In the genomic region with DNA sequence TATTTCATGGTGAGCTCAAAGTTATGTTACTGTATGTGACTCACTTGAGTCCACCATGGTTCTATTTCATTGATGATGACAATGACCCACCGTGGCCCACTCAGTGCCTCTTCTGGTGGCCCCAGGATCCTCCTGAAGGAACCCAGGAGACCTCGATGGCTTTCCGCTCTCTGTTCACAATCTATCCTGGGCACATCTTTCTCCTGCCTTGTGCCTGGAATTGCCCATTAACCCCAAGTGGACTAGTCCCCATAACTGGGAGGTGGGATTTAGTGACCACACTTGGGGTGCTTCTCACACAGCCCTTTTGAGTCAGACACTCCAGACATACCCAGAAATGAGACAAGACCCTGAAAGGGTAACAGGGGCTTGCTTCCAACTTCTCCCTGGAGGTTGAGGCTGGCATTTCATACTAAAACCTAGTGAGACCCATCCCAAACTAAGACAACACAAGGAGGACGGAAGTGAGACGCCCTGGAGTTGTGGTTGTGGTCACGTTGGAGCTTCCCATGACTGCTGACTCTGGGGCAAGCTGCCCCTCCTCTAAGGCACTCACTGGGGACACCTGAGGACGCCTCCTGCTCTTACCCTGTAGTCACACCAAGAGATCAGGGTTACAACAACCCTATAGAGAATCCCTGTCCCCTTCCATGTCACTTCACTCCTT, we compare ENCODE assay signal across 31 cellular contexts. TPM values are rescaled to one million over a fixed set of nuclear protein-coding genes. Genes with fewer than 3 reads are reported as not detected.
A peak's percentile ranks its signal among the peaks of the same experiment; 100 is the strongest.
DNase-seq lines count a peak whose midpoint lies in the region; ATAC-seq, FAIRE-seq and TF ChIP-seq lines count a peak whose summit lies in the region.
"Had no signal": no experiment of that assay in that cellular context is flagged by ENCODE, and none has a peak within 500 bp of the region (broad histone marks: within the 10 kb centered on the region; RNA-seq: fewer than 3 reads in every experiment).

No MANE protein-coding gene starts in this region.

- CTCF ChIA-PET in K562 (lab: Yijun Ruan, JAX; ENCODE audit: low intra/inter-chr PET ratio): no interaction called here

- ATAC-seq in K562: peak; percentile 5
- ATAC-seq in HG02973 (IDR thresholded peaks at IDR 0.05; ENCODE audit: unreplicated experiment): no peak
- no peak for ATAC-seq in HG03439 (IDR thresholded peaks at IDR 0.05; ENCODE audit: unreplicated experiment)
- ATAC-seq: A549, PC-3 had no signal

- no peak for TF ChIP-seq POLR2A in K562 (conservative IDR thresholded peaks at IDR 0.05)

- H2AFZ ChIP-seq in K562 (ENCODE audit: low read depth, low read length) (no peak overlapping the region), osteoblast (ENCODE audit: low read length) (no peak overlapping the region)

- no peak for FAIRE-seq in K562 (lab: Jason Lieb, UNC)
- FAIRE-seq: A549, GM12891 had no signal

- H3K4me3 ChIP-seq in BLaER1 (no peak overlapping the region), K562 (no peak overlapping the region), osteoblast (ENCODE audit: insufficient read depth, low read length) (no peak overlapping the region)
- H3K4me3 ChIP-seq: A549 had no signal

- no TSS peak for BruUV-seq in K562 (replicated peaks; lab: Mats Ljungman, UMichigan)

- H3K4me2 ChIP-seq in BLaER1 (peak overlapping the region; percentile 84), K562 (ENCODE audit: insufficient read depth, low read length) (no peak overlapping the region), osteoblast (ENCODE audit: insufficient read depth, low read length) (no peak overlapping the region)
- H3K4me2 ChIP-seq: A549, KMS-11 had no signal

- H3K79me2 ChIP-seq in K562 (ENCODE audit: control insufficient read depth, insufficient read depth, low read length) (no peaks in the 10 kb centered on the region), osteoblast (ENCODE audit: insufficient read depth, low read length) (no peaks in the 10 kb centered on the region)

- POLR2A ChIA-PET in K562 (lab: Yijun Ruan, JAX): interaction anchor here (0.6 to 1.6 kb wide), 11 partner anchors 8 to 445 kb away, joined by 3 to 5 read pairs (median 3); no protein-coding TSS in a partner anchor

- H3K9ac ChIP-seq in BLaER1 (no peak overlapping the region; the same call in 1 of the 2 replicates), K562 (ENCODE audit: insufficient read depth in 1 of 2, low read depth in 2 of 2, low read length in 2 of 2) (no peak overlapping the region)
- H3K9ac ChIP-seq: KMS-11 had no signal

- H3K27ac ChIP-seq in BLaER1: peak overlapping the region; percentile 16
- H3K27ac ChIP-seq in K562 (ENCODE audit: extremely low read depth, low read depth, low read length): no peak overlapping the region
- no peak overlapping the region for H3K27ac ChIP-seq in osteoblast (ENCODE audit: low read depth, low read length)
- H3K27ac ChIP-seq: A549, HL-60, KMS-11 had no signal

- no peak for TF ChIP-seq CTCF in K562 (IDR thresholded peaks at IDR 0.05 in 2 of 3, conservative IDR thresholded peaks at IDR 0.05 in 1 of 3; ENCODE audit: insufficient read depth in 2 of 3, low read depth in 1 of 3, low read length in 3 of 3)
- no peak for TF ChIP-seq CTCF in osteoblast (IDR thresholded peaks at IDR 0.05; ENCODE audit: extremely low read depth, low read depth, low read length)

- H3K4me1 ChIP-seq in BLaER1 (peaks cover 84% of the 10 kb centered on the region), K562 (replicated peaks in 1 of 2; ENCODE audit: control insufficient read depth in 2 of 2, insufficient read depth in 2 of 2, low read length in 2 of 2) (no peaks in the 10 kb centered on the region), osteoblast (ENCODE audit: insufficient read depth, low read length) (no peaks in the 10 kb centered on the region)
- H3K4me1 ChIP-seq: A549, BE2C had no signal

- peaks cover 23 to 47% (median 38%) of the 10 kb centered on the region in 3 donors for H3K4me1 Mint-ChIP-seq in IgD-negative memory B cell

- H3K36me3 ChIP-seq in BLaER1 (no peaks in the 10 kb centered on the region), K562 (ENCODE audit: control insufficient read depth, insufficient read depth, low read length) (no peaks in the 10 kb centered on the region), osteoblast (ENCODE audit: insufficient read depth, low read length) (no peaks in the 10 kb centered on the region)
- H3K36me3 ChIP-seq: BE2C had no signal

- WGBS in K562 (ENCODE audit: insufficient coverage, low coverage, missing lambda C conversion rate): 2% methylated on average over 7 of the region's 7 CpGs

- H3K27me3 ChIP-seq in BLaER1 (no peaks in the 10 kb centered on the region), K562 (ENCODE audit: control insufficient read depth in 2 of 2, insufficient read depth in 2 of 2, low read length in 2 of 2) (peaks cover 45 to 77% of the 10 kb centered on the region in 2 experiments), osteoblast (ENCODE audit: insufficient read depth, low read length) (peaks cover 6% of the 10 kb centered on the region)

- intact Hi-C loops in K562 (cut with micrococcal nuclease): loop anchor here (2.0 kb wide), 2 partner anchors 15 to 23 kb away; partner anchors contain the start of gene IGLL5

- no peaks in the 10 kb centered on the region for H3K9me3 Mint-ChIP-seq in IgD-negative memory B cell
- H3K9me3 Mint-ChIP-seq: CD4-positive, alpha-beta T cell had no signal

- H3K9me3 ChIP-seq in BLaER1 (no peaks in the 10 kb centered on the region), K562 (replicated peaks; ENCODE audit: control insufficient read depth, insufficient read depth, low read depth, low read length) (no peaks in the 10 kb centered on the region), osteoblast (ENCODE audit: low read depth, low read length) (no peaks in the 10 kb centered on the region)
- H3K9me3 ChIP-seq: A549, BE2C had no signal

- H4K20me1 ChIP-seq in BLaER1 (peaks cover 3% of the 10 kb centered on the region; the same call in 1 of the 2 replicates), K562 (replicated peaks; ENCODE audit: control insufficient read depth, insufficient read depth, low read length) (peaks cover 72% of the 10 kb centered on the region), osteoblast (ENCODE audit: insufficient read depth, low read length) (no peaks in the 10 kb centered on the region)

- no peak for TF ChIP-seq RAD21 in K562 (CRISPR knock-in tag; conservative IDR thresholded peaks at IDR 0.05 in 1 of 2, IDR thresholded peaks at IDR 0.05 in 1 of 2)

- in situ Hi-C loops in K562 (cut with MboI): no loop called here

- H3K27me3 Mint-ChIP-seq in IgD-negative memory B cell: peaks cover 20% of the 10 kb centered on the region

- no peaks in the 10 kb centered on the region for H3K36me3 Mint-ChIP-seq in IgD-negative memory B cell

- H3K9me1 ChIP-seq in K562 (ENCODE audit: control insufficient read depth, insufficient read depth, low read length): peaks cover 3% of the 10 kb centered on the region

- TF ChIP-seq EP300 in K562 (IDR thresholded peaks at IDR 0.05; ENCODE audit: low read length): no peak

- peak overlapping the region in 2 of 3 donors; percentile 13 to 53 for H3K27ac Mint-ChIP-seq in IgD-negative memory B cell
- H3K27ac Mint-ChIP-seq: CD4-positive, alpha-beta T cell had no signal

- H3K4me3 Mint-ChIP-seq in IgD-negative memory B cell: peak overlapping the region in 2 of 4 donors; percentile 11 to 65
- H3K4me3 Mint-ChIP-seq: CD4-positive, alpha-beta T cell had no signal

- peak in 2 of 4 experiments; percentile 50 to 52 for DNase-seq in K562 (ENCODE audit: extremely low read depth in 1 of 4, low spot score in 3 of 4)
- peak; percentile 62 for DNase-seq in osteoblast (ENCODE audit: insufficient read length, low spot score, missing footprints)
- DNase-seq in NCI-H187 (lab: John Stamatoyannopoulos, UW): no peak
- DNase-seq in HK-2 (ENCODE audit: unreplicated experiment): no peak
- DNase-seq: BE2C; CD4-positive, alpha-beta T cell; COR-L47; DMS79; GOT3; HCEC 1CT; MV-4-11; NCI-H1105 treated with DMSO at 0.1 percent for 48 hours; NCI-H2081; NCI-H2171; NCI-H345; NCI-H524; NCI-H82; PC-3; Right ventricle myocardium superior had no signal

TF ChIP-seq in K562, 482 proteins besides CTCF, POLR2A, EP300 and RAD21 (continues in another document):
- TF ChIP-seq FOXA1 (IDR thresholded peaks at IDR 0.05; ENCODE audit: borderline replicate concordance): no peak
- TF ChIP-seq CHD1 (IDR thresholded peaks at IDR 0.05; ENCODE audit: low read length): no peak
- no peak for TF ChIP-seq SAFB2 (IDR thresholded peaks at IDR 0.05; ENCODE audit: borderline replicate concordance, low read depth, low read length, severe bottlenecking)
- no peak for TF ChIP-seq ZFP30 (CRISPR knock-in tag; IDR thresholded peaks at IDR 0.05; ENCODE audit: borderline replicate concordance)
- TF ChIP-seq, protein P1, sequence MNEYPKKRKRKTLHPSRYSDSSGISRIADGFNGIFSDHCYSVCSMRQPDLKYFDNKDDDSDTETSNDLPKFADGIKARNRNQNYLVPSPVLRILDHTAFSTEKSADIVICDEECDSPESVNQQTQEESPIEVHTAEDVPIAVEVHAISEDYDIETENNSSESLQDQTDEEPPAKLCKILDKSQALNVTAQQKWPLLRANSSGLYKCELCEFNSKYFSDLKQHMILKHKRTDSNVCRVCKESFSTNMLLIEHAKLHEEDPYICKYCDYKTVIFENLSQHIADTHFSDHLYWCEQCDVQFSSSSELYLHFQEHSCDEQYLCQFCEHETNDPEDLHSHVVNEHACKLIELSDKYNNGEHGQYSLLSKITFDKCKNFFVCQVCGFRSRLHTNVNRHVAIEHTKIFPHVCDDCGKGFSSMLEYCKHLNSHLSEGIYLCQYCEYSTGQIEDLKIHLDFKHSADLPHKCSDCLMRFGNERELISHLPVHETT (CRISPR knock-in tag; conservative IDR thresholded peaks at IDR 0.05 in 1 of 2, IDR thresholded peaks at IDR 0.05 in 1 of 2): 0 out of 4 replicates have a peak, but pooled peaks of 1 of the 2 experiments have one; percentile 61
- no peak for TF ChIP-seq NFRKB (IDR thresholded peaks at IDR 0.05; ENCODE audit: low read depth)

RNA-seq across cellular contexts. Expression of gene IGLL5, which starts 22.1 kb away (rescaled TPM):
- 195 TPM for polyA plus RNA-seq in IgD-negative memory B cell
- total RNA-seq in K562 (2011; cell fraction: chromatin; rRNA removed; ENCODE audit: low replicate concordance): not detected in 2 replicates
- not detected in 2 replicates for total RNA-seq in K562 (2011; cell fraction: nucleolus; rRNA removed)
- not detected in 2 replicates for total RNA-seq in K562 (2011; cell fraction: nucleoplasm; rRNA removed)
- total RNA-seq in K562 (2014; rRNA removed): not detected in 2 replicates
- not detected in 2 replicates for total RNA-seq in K562 (2014; rRNA removed; fragmentation: Illumina TruSeq; extraction: Trizol)
- total RNA-seq in K562 (2015; rRNA removed; fragmentation: Illumina TruSeq; extraction: Trizol): not detected in 2 replicates
- total RNA-seq in K562 (2021): not detected in 2 replicates
- polyA plus RNA-seq in K562 (2011; rRNA removed): not detected in 2 replicates
- not detected in 2 replicates for polyA plus RNA-seq in K562 (2011; cell fraction: cytosol; rRNA removed)
- not detected in 2 replicates for polyA plus RNA-seq in K562 (2011; cell fraction: nucleus; rRNA removed)
- not detected in 2 replicates for polyA plus RNA-seq in K562 (2012)
- not detected in 2 replicates for polyA plus RNA-seq in K562 (2014; fragmentation: Illumina TruSeq; extraction: Trizol)
- not detected for polyA plus RNA-seq in K562 (2014; fragmentation: Nextera tagmentation; extraction: Ambion mirVana)
- not detected in 2 replicates for polyA plus RNA-seq in K562 (2014; rRNA removed)
- polyA minus RNA-seq in K562 (2011; rRNA and poly(A)+ RNA removed): not detected in 2 replicates
- not detected in 2 replicates for polyA minus RNA-seq in K562 (2011; cell fraction: cytosol; rRNA and poly(A)+ RNA removed)
- polyA minus RNA-seq in K562 (2011; cell fraction: nucleus; rRNA and poly(A)+ RNA removed): not detected in 2 replicates
- total RNA-seq in osteoblast: not detected in 2 replicates
- total RNA-seq: CD4-positive, alpha-beta T cell; HT-29; M059J; PC-3; Right ventricle myocardium superior; RPMI7951; SK-MEL-5 had no signal
- polyA plus RNA-seq: A549 had no signal
